1 cellular context compared by ENCODE assay signal in genomic region chr7:130947792-130948580, GRCh38.
TF ChIP-seq lines count a peak whose summit lies in the region.

No MANE protein-coding gene starts in this region.

TF ChIP-seq in WTC11, 78 proteins besides CTCF, POLR2A, EP300 and RAD21 (continued from another document):
- TF ChIP-seq AR (CRISPR knock-in tag; IDR thresholded peaks at IDR 0.05) (no peak), GTF2I (CRISPR knock-in tag; conservative IDR thresholded peaks at IDR 0.05) (no peak), AFF4 (CRISPR knock-in tag; IDR thresholded peaks at IDR 0.05; ENCODE audit: borderline replicate concordance) (no peak), FOXP1 (CRISPR knock-in tag; IDR thresholded peaks at IDR 0.05; ENCODE audit: borderline replicate concordance) (no peak)
